Comparison of ENCODE assay signal across 33 cellular contexts in genomic region chr2:15838481-15838880, GRCh38.
"Had no signal": no experiment of that assay in that cellular context is flagged by ENCODE, and none has a peak within 500 bp of the region (broad histone marks: within the 10 kb centered on the region; RNA-seq: fewer than 3 reads in every experiment).

No MANE protein-coding gene starts in this region.

- DNase-seq: Karpas-422, Kasumi-1, MG63, MM.1S, MV-4-11, NCI-H1048, NCI-H1092 treated with DMSO at 0.1 percent for 48 hours, NCI-H1105, NCI-H1105 treated with DMSO at 0.1 percent for 48 hours, NCI-H1417, NCI-H1417 treated with DMSO at 0.1 percent for 48 hours, NCI-H1436, NCI-H1436 treated with DMSO at 0.1 percent for 48 hours, NCI-H146, NCI-H1694, NCI-H1694 treated with DMSO at 0.1 percent for 48 hours, NCI-H187, NCI-H187 treated with DMSO at 0.1 percent for 48 hours, NCI-H1930, NCI-H2029, NCI-H2029 treated with DMSO at 0.1 percent for 48 hours, NCI-H2081, NCI-H2081 treated with DMSO at 0.1 percent for 48 hours, NCI-H2107, NCI-H2171, NCI-H2171 treated with DMSO at 0.1 percent for 48 hours, NCI-H2227 treated with DMSO at 0.1 percent for 48 hours, NCI-H226, NCI-H345, NCI-H446, NCI-H446 treated with DMSO at 0.1 percent for 48 hours, NCI-H510A, NCI-H510A treated with DMSO at 0.1 percent for 48 hours had no signal
